Comparison of ENCODE assay signal across 8 cellular contexts in genomic region chr2:201780674-201781582, GRCh38. TPM values are rescaled to one million over a fixed set of nuclear protein-coding genes. Genes with fewer than 3 reads are reported as not detected.
DNase-seq lines count a peak whose midpoint lies in the region; TF ChIP-seq lines count a peak whose summit lies in the region.

Gene ALS2, minus strand, starts transcription at chr2:201780933. Its CDS starts 12,048 bp downstream, at chr2:201768885.

- H3K9me3 ChIP-seq in SK-N-MC (ENCODE audit: low read depth, low read length): no peaks in the 10 kb centered on the region
- no peaks in the 10 kb centered on the region for H3K9me3 ChIP-seq in suprapubic skin

- peak within 1 kb of the TSS; percentile 98 for H3K27ac Mint-ChIP-seq in HFFc6

- H3K9me3 Mint-ChIP-seq in HFFc6: no peaks in the 10 kb centered on the region

- peak within 1 kb of the TSS; percentile 82 for H3K9ac ChIP-seq in SK-N-MC (ENCODE audit: insufficient read length)

- no peaks in the 10 kb centered on the region for H3K27me3 ChIP-seq in suprapubic skin

- DNase-seq in GM04503 (ENCODE audit: low read depth) (peak; percentile 99), HFFc6 (peak; percentile 100), NB4 (ENCODE audit: low read depth) (peak; percentile 98), SK-N-MC (ENCODE audit: low read depth, low spot score) (peak; percentile 97), globus pallidus (ENCODE audit: low spot score) (peak; percentile 95), nucleus accumbens (lab: John Stamatoyannopoulos, UW) (peak; percentile 77 to 98 (median 92)), suprapubic skin (ENCODE audit: low spot score in 2 of 2) (peak; percentile 98)
- DNase-seq in activated naive CD4-positive, alpha-beta T cell treated with anti-CD3 and anti-CD28 coated beads, Interleukin-2, amount 50 U/mL, for 16 hours: peak; percentile 95

- H3K4me1 Mint-ChIP-seq in HFFc6 (ENCODE audit: low read depth): peaks cover 49% of the 10 kb centered on the region

- TF ChIP-seq CTCF in HFFc6 (IDR thresholded peaks at IDR 0.05) (no peak), NB4 (IDR thresholded peaks at IDR 0.05; ENCODE audit: low read depth, low read length) (no peak), suprapubic skin (IDR thresholded peaks at IDR 0.05) (no peak)

- H3K4me3 ChIP-seq in NB4 (ENCODE audit: low read depth, low read length) (peak within 1 kb of the TSS; percentile 90), SK-N-MC (peak within 1 kb of the TSS; percentile 83), suprapubic skin (peak within 1 kb of the TSS; percentile 85)

- WGBS in suprapubic skin: under 1% methylated on average over 45 of the region's 63 CpGs

- peak within 1 kb of the TSS; percentile 97 for H3K4me3 Mint-ChIP-seq in HFFc6

- peak within 1 kb of the TSS; percentile 64 for H3K27ac ChIP-seq in SK-N-MC
- H3K27ac ChIP-seq in suprapubic skin: peak within 1 kb of the TSS; percentile 87

- TF ChIP-seq POLR2A in NB4 (IDR thresholded peaks at IDR 0.05; ENCODE audit: extremely low read depth, insufficient read length) (peak; percentile 46), suprapubic skin (IDR thresholded peaks at IDR 0.05) (peak in 1 of 2 donors; percentile 42)

- H3K4me1 ChIP-seq in suprapubic skin: peaks cover 27% of the 10 kb centered on the region

- TF ChIP-seq EP300 in suprapubic skin (IDR thresholded peaks at IDR 0.05): no peak

- no peaks in the 10 kb centered on the region for H3K36me3 ChIP-seq in SK-N-MC (ENCODE audit: insufficient read depth, low read length)
- H3K36me3 ChIP-seq in suprapubic skin: no peaks in the 10 kb centered on the region

- peaks cover 6% of the 10 kb centered on the region for H3K36me3 Mint-ChIP-seq in HFFc6 (ENCODE audit: low read depth)

- peaks cover 2% of the 10 kb centered on the region for H3K27me3 Mint-ChIP-seq in HFFc6 (ENCODE audit: insufficient read depth)

RNA-seq across cellular contexts. Expression of gene ALS2, which starts in this region (rescaled TPM):
- 10 to 100 TPM; 44.8 to 54.0 (median 46.4) TPM for total RNA-seq in HFFc6 (2021; fragmentation: NEBNext Ultra II Directional; extraction: Animal tissue kit (Norgen Biotek cat#: 25700))
- total RNA-seq in suprapubic skin: 10 to 100 TPM; 11.6 to 24.9 (median 19.1) TPM

Comparison
In these comparisons a context has a peak if more than half of its experiments do, and no peak if none do; other contexts are left out.
1. Peak in every context shown above with its lines: DNase-seq, H3K4me3 ChIP-seq and H3K27ac ChIP-seq.